1 cellular context compared by ENCODE assay signal in the genomic region with DNA sequence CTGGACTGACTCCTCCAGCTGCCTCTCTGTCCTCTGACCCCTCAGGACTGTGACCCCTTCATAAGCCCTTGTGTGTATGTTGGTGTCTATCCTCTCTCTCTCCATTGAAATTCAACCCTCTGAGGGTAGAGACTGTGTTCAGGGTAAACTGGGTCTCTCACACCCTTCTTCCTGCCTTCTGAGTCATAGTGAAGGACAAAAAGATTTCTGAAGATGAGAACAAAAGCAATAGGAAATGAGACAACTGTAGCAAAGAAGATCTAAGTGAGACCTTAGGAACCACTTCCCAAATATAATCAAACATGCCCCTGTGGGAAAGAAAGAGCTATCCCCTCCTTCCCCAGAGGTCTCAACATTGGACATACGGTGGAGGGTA.
TF ChIP-seq lines count a peak whose summit lies in the region.

No MANE protein-coding gene starts in this region.

TF ChIP-seq in A549, 52 proteins besides CTCF, POLR2A, EP300 and RAD21:
- no peak for TF ChIP-seq EHMT2 (IDR thresholded peaks at IDR 0.05; ENCODE audit: low read depth)
- TF ChIP-seq BHLHE40 (IDR thresholded peaks at IDR 0.05; ENCODE audit: low read depth, low read length): no peak
- no peak for TF ChIP-seq ZSCAN20 (CRISPR knock-in tag; IDR thresholded peaks at IDR 0.05)
- TF ChIP-seq, protein P1, sequence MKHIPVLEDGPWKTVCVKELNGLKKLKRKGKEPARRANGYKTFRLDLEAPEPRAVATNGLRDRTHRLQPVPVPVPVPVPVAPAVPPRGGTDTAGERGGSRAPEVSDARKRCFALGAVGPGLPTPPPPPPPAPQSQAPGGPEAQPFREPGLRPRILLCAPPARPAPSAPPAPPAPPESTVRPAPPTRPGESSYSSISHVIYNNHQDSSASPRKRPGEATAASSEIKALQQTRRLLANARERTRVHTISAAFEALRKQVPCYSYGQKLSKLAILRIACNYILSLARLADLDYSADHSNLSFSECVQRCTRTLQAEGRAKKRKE (CRISPR knock-in tag; IDR thresholded peaks at IDR 0.05; ENCODE audit: low read depth): no peak
